In genomic region chr7:30349816-30350215, GRCh38 we compare ENCODE assay signal across 27 cellular contexts.
DNase-seq lines count a peak whose midpoint lies in the region; ATAC-seq, FAIRE-seq and TF ChIP-seq lines count a peak whose summit lies in the region.
"Had no signal": no experiment of that assay in that cellular context is flagged by ENCODE, and none has a peak within 500 bp of the region (broad histone marks: within the 10 kb centered on the region; RNA-seq: fewer than 3 reads in every experiment).

No MANE protein-coding gene starts in this region.

- no peak for DNase-seq in CD4-positive, alpha-beta memory T cell
- DNase-seq in aorta (no peak), DMS 273 treated with DMSO at 0.1 percent for 48 hours (lab: John Stamatoyannopoulos, UW) (no peak), D721Med (ENCODE audit: insufficient read length, low spot score) (no peak), NCI-H2107 treated with DMSO at 0.1 percent for 48 hours (lab: John Stamatoyannopoulos, UW; ENCODE audit: unreplicated experiment) (no peak)
- DNase-seq: activated CD4-positive, alpha-beta T cell treated with anti-CD3 and anti-CD28 coated beads for 48 hours; activated CD8-positive, alpha-beta memory T cell treated with anti-CD3 and anti-CD28 coated beads for 24 hours; activated naive CD4-positive, alpha-beta T cell treated with Interleukin-2 at 50 U/mL for 16 hours; activated T-cell treated with anti-CD3 and anti-CD28 coated beads, Interleukin-2, amount 50 U/mL, for 1 hour; adrenal gland; effector CD4-positive, alpha-beta T cell; head of caudate nucleus; kidney glomerular epithelial cell; lower lobe of right lung; mucosa of descending colon; NCI-H1436; NCI-H2081 treated with DMSO at 0.1 percent for 48 hours; NCI-H446 treated with DMSO at 0.1 percent for 48 hours; NCI-H82; pancreas had no signal

- H3K27ac ChIP-seq in CD4-positive, alpha-beta memory T cell (ENCODE audit: low read depth, low read length) = no peak overlapping the region
- H3K27ac ChIP-seq in HUES6 (ENCODE audit: low read depth, low read length) (peak overlapping the region; percentile 41; the same call in 1 of the 2 replicates), VCaP (peak overlapping the region; percentile 74), parathyroid adenoma (no peak overlapping the region), aorta (ENCODE audit: low read depth in 1 of 2, low read length in 2 of 2) (no peak overlapping the region)
- H3K27ac ChIP-seq: adrenal gland, pancreas, right atrium auricular region had no signal

- no peaks in the 10 kb centered on the region for H3K27me3 Mint-ChIP-seq in CD4-positive, alpha-beta memory T cell
- H3K27me3 Mint-ChIP-seq: brain had no signal

- no peak overlapping the region for H3K4me3 ChIP-seq in CD4-positive, alpha-beta memory T cell (ENCODE audit: low read length in 2 of 2)
- H3K4me3 ChIP-seq in HUES6 (ENCODE audit: low read depth, low read length) (no peak overlapping the region), parathyroid adenoma (ENCODE audit: low read depth, low read length) (no peak overlapping the region), aorta (ENCODE audit: low read length in 2 of 2) (no peak overlapping the region)
- H3K4me3 ChIP-seq: adrenal gland, lower lobe of right lung, mucosa of descending colon, pancreas, right atrium auricular region had no signal

- H2AFZ ChIP-seq in parathyroid adenoma = no peak overlapping the region

- intact Hi-C loops in CD4-positive, alpha-beta memory T cell (cut with micrococcal nuclease) = loop anchor here (2.0 to 10.0 kb wide), 6 partner anchors 19 to 323 kb away; partner anchors contain the start of genes FKBP14 and GGCT
- intact Hi-C loops in aorta (cut with DNase I) = loop anchor here in 1 of 2 donors (5.0 kb wide), 1 partner anchor 68 kb away; the partner anchor contains the start of gene ZNRF2

- no peaks in the 10 kb centered on the region for H3K27me3 ChIP-seq in CD4-positive, alpha-beta memory T cell (ENCODE audit: insufficient read depth, low read length)
- no peaks in the 10 kb centered on the region for H3K27me3 ChIP-seq in HUES6 (ENCODE audit: control insufficient read depth, insufficient read depth, low read length)
- H3K27me3 ChIP-seq in parathyroid adenoma (ENCODE audit: control insufficient read depth, insufficient read depth, low read length) = no peaks in the 10 kb centered on the region
- no peaks in the 10 kb centered on the region for H3K27me3 ChIP-seq in aorta (ENCODE audit: control insufficient read depth in 1 of 2, insufficient read depth in 2 of 2, low read length in 1 of 2)
- H3K27me3 ChIP-seq: adrenal gland, pancreas, right atrium auricular region had no signal

- TF ChIP-seq CTCF in VCaP (conservative IDR thresholded peaks at IDR 0.05) = no peak
- no peak for TF ChIP-seq CTCF in parathyroid adenoma (IDR thresholded peaks at IDR 0.05)
- no peak for TF ChIP-seq CTCF in D721Med (IDR thresholded peaks at IDR 0.05; ENCODE audit: insufficient read depth, missing control alignments)

- peaks cover 68% of the 10 kb centered on the region for H3K4me1 ChIP-seq in CD4-positive, alpha-beta memory T cell (ENCODE audit: insufficient read depth, low read length)
- H3K4me1 ChIP-seq in HUES6 (ENCODE audit: control insufficient read depth, insufficient read depth, low read length) = peaks cover 63% of the 10 kb centered on the region
- H3K4me1 ChIP-seq in parathyroid adenoma = peaks cover 11% of the 10 kb centered on the region
- H3K4me1 ChIP-seq in aorta (ENCODE audit: control insufficient read depth in 1 of 2, insufficient read depth in 2 of 2, low read length in 2 of 2) = peaks cover 0 to 2% of the 10 kb centered on the region in 2 donors

- FAIRE-seq in D721Med (lab: Jason Lieb, UNC) = no peak

- no peaks in the 10 kb centered on the region for H3K36me3 Mint-ChIP-seq in CD4-positive, alpha-beta memory T cell
- H3K36me3 Mint-ChIP-seq: brain, CD14-positive monocyte had no signal

- no peak overlapping the region for H3K4me3 Mint-ChIP-seq in CD4-positive, alpha-beta memory T cell
- H3K4me3 Mint-ChIP-seq: brain, CD14-positive monocyte had no signal

- POLR2A ChIA-PET in CD4-positive, alpha-beta memory T cell (lab: Charles Lee; ENCODE audit: partially characterized antibody) = interaction anchor here (2.0 to 7.5 kb wide), 6 partner anchors 22 to 215 kb away, joined by 8 to 117 read pairs (median 46); partner anchors contain the start of genes MTURN and ZNRF2

- peak overlapping the region; percentile 25 for H3K4me2 ChIP-seq in parathyroid adenoma (ENCODE audit: low read length)

- H3K9me3 Mint-ChIP-seq in CD4-positive, alpha-beta memory T cell = peaks cover 0 to 2% (median 0%) of the 10 kb centered on the region in 8 donors
- H3K9me3 Mint-ChIP-seq: CD14-positive monocyte had no signal

- peaks cover 36 to 68% (median 52%) of the 10 kb centered on the region in 4 donors for H3K4me1 Mint-ChIP-seq in CD4-positive, alpha-beta memory T cell

- ATAC-seq in aorta (ENCODE audit: low FRiP score) = no peak
- ATAC-seq: lower lobe of right lung, mucosa of descending colon, pancreas, Right ventricle myocardium inferior had no signal

- H3K27ac Mint-ChIP-seq in CD4-positive, alpha-beta memory T cell = peak overlapping the region; percentile 47 to 96 (median 82)
- H3K27ac Mint-ChIP-seq: brain had no signal

- CTCF ChIA-PET in CD4-positive, alpha-beta memory T cell (lab: Charles Lee; ENCODE audit: partially characterized antibody) = interaction anchor here (0.6 to 9.0 kb wide), 8 partner anchors 19 to 390 kb away, joined by 3 to 94 read pairs (median 4); no protein-coding TSS in a partner anchor

- no peak overlapping the region for H3K9ac ChIP-seq in HUES6 (ENCODE audit: low read length)
- H3K9ac ChIP-seq in parathyroid adenoma = no peak overlapping the region

- no peaks in the 10 kb centered on the region for H3K36me3 ChIP-seq in CD4-positive, alpha-beta memory T cell (ENCODE audit: insufficient read depth, low read length)
- H3K36me3 ChIP-seq in HUES6 (ENCODE audit: control insufficient read depth, insufficient read depth, low read length) (no peaks in the 10 kb centered on the region), parathyroid adenoma (ENCODE audit: control insufficient read depth, insufficient read depth, low read length) (no peaks in the 10 kb centered on the region), aorta (ENCODE audit: control insufficient read depth in 1 of 2, insufficient read depth in 2 of 2, low read length in 1 of 2) (no peaks in the 10 kb centered on the region)
- H3K36me3 ChIP-seq: adrenal gland, lower lobe of right lung, pancreas, right atrium auricular region had no signal

- no peaks in the 10 kb centered on the region for H3K9me3 ChIP-seq in CD4-positive, alpha-beta memory T cell (ENCODE audit: control insufficient read depth in 1 of 2, low read length in 2 of 2)
- no peaks in the 10 kb centered on the region for H3K9me3 ChIP-seq in HUES6 (ENCODE audit: control insufficient read depth, insufficient read depth, low read depth, low read length)
- no peaks in the 10 kb centered on the region for H3K9me3 ChIP-seq in parathyroid adenoma (ENCODE audit: control insufficient read depth, low read length)
- no peaks in the 10 kb centered on the region for H3K9me3 ChIP-seq in aorta (ENCODE audit: control insufficient read depth, low read length)
- H3K9me3 ChIP-seq: adrenal gland, lower lobe of right lung, mucosa of descending colon, pancreas, right atrium auricular region had no signal

- H3K79me2 ChIP-seq in parathyroid adenoma = peaks cover 8% of the 10 kb centered on the region

Comparison
In these comparisons a context has a peak if more than half of its experiments do, and no peak if none do; other contexts are left out.
1. H3K27ac ChIP-seq: peak in HUES6 (single experiment) and VCaP (single experiment); none in CD4-positive, alpha-beta memory T cell (single experiment), parathyroid adenoma (single experiment) and aorta (0 of 2).